Comparison of ENCODE assay signal across 10 cellular contexts in the genomic region with DNA sequence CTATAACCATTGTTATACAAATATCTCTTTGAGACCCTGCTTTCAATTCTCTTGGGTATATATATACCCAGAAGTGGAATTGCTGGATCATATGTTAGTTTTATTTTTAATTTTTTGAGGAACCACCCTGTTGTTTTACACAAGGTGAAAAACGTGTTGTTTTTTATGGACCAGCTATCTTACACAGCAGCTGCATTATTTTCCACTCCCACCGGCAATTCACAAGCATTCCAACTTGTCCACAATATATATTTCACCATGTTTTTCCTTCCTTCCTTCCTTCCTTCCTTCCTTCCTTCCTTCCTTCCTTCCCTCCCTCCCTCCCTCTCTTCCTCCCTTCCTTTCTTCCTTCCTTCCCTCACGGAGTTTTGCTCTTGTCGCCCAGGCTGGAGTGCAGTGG. TPM values are rescaled to one million over a fixed set of nuclear protein-coding genes. Genes with fewer than 3 reads are reported as not detected.
"Had no signal": no experiment of that assay in that cellular context is flagged by ENCODE, and none has a peak within 500 bp of the region (broad histone marks: within the 10 kb centered on the region; RNA-seq: fewer than 3 reads in every experiment).

No MANE protein-coding gene starts in this region.

- H3K4me3 ChIP-seq: GM23248, GM23338, HAP-1 had no signal

- H3K27ac ChIP-seq: GM23248 had no signal

- DNase-seq: GM23248, GOT3, H7, H9, HCEC 1CT, HFFc6 had no signal

- H3K36me3 ChIP-seq: HAP-1 had no signal

- H3K9ac ChIP-seq: GM23248 had no signal

- H3K4me1 ChIP-seq: HAP-1 had no signal

RNA-seq across cellular contexts. Expression of a gene that starts 6.3 kb away (rescaled TPM):
- total RNA-seq: GM23248, GM23338, H1, H4, H7, H9, HFFc6 had no signal
